1 cellular context compared by ENCODE assay signal in genomic region chr7:147012670-147013069, GRCh38.
TF ChIP-seq lines count a peak whose summit lies in the region.

No MANE protein-coding gene starts in this region.

TF ChIP-seq in HepG2, 621 proteins besides CTCF, POLR2A, EP300 and RAD21 (continued from another document):
- TF ChIP-seq ZNF646 (CRISPR knock-in tag; IDR thresholded peaks at IDR 0.05) (no peak), FOXK2 (IDR thresholded peaks at IDR 0.05) (no peak), NR1H2 (CRISPR knock-in tag; IDR thresholded peaks at IDR 0.05; ENCODE audit: borderline replicate concordance, low read depth) (no peak), ZNF761 (CRISPR knock-in tag; conservative IDR thresholded peaks at IDR 0.05) (no peak), EZH2 (conservative IDR thresholded peaks at IDR 0.05; ENCODE audit: low read depth, low read length) (no peak)
